Comparison of ENCODE assay signal across 27 cellular contexts in the genomic region with DNA sequence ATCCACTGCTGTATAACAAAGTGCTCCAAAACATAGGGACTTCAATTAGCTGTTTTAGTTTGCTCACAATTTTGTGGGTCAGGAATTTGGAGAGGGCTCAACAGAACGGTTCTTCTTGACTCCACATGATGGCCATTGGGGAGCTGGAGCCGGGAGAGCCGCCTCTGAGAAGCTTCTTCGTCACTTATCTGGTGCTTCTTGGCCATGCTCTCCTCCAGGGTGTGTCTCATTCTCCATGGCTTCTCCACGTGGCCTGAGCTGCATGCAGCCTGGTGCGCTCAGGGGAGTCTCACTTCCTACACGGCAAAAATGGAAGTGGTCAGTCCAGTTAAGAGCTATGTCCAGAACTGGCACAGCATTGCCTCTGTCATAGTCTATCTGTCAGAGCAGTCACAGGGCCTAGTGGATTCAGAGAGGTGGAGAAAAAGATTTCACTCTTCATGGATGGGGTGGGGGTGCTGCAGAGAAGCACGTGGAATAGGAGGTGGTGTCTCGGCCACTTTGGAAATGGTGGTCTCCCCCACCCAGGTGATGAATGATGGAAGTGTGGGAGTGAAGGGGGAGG. TPM values are rescaled to one million over a fixed set of nuclear protein-coding genes. Genes with fewer than 3 reads are reported as not detected.
DNase-seq lines count a peak whose midpoint lies in the region; FAIRE-seq and TF ChIP-seq lines count a peak whose summit lies in the region.
"Had no signal": no experiment of that assay in that cellular context is flagged by ENCODE, and none has a peak within 500 bp of the region (broad histone marks: within the 10 kb centered on the region; RNA-seq: fewer than 3 reads in every experiment).

No MANE protein-coding gene starts in this region.

- H3K4me2 ChIP-seq in astrocyte (ENCODE audit: low read length): no peak overlapping the region
- H3K4me2 ChIP-seq in osteoblast (ENCODE audit: insufficient read depth, low read length): no peak overlapping the region
- H3K4me2 ChIP-seq: BLaER1 treated with 17β-estradiol and CSF1 and Interleukin-3, amounts not matched to agents 10 nM and 100 nM had no signal

- H3K27me3 ChIP-seq in astrocyte (ENCODE audit: insufficient read depth, low read length) (no peaks in the 10 kb centered on the region), esophagus muscularis mucosa (peaks cover 0 to 44% (median 0%) of the 10 kb centered on the region in 4 donors), osteoblast (ENCODE audit: insufficient read depth, low read length) (peaks cover 25% of the 10 kb centered on the region)
- H3K27me3 ChIP-seq: BE2C; BLaER1 treated with 17β-estradiol and CSF1 and Interleukin-3, amounts not matched to agents 10 nM and 100 nM had no signal

- 80% methylated on average over 9 of the region's 9 CpGs for WGBS in esophagus muscularis mucosa

- intact Hi-C loops in esophagus muscularis mucosa (cut with DNase I): no loop called here

- H3K27ac ChIP-seq in astrocyte (ENCODE audit: low read depth, low read length) (no peak overlapping the region), esophagus muscularis mucosa (replicated peaks in 1 of 4) (no peak overlapping the region), osteoblast (ENCODE audit: low read depth, low read length) (no peak overlapping the region)
- H3K27ac ChIP-seq: 22Rv1; BLaER1 treated with 17β-estradiol and CSF1 and Interleukin-3, amounts not matched to agents 10 nM and 100 nM; GM23248 had no signal

- FAIRE-seq in astrocyte (lab: Jason Lieb, UNC): no peak
- FAIRE-seq: A204.1, D721Med, GM12878, GM19239, H1 had no signal

- no peaks in the 10 kb centered on the region for H3K9me3 ChIP-seq in astrocyte (ENCODE audit: insufficient read depth, low read depth, low read length)
- no peaks in the 10 kb centered on the region for H3K9me3 ChIP-seq in esophagus muscularis mucosa
- no peaks in the 10 kb centered on the region for H3K9me3 ChIP-seq in osteoblast (ENCODE audit: low read depth, low read length)
- H3K9me3 ChIP-seq: BLaER1 treated with 17β-estradiol and CSF1 and Interleukin-3, amounts not matched to agents 10 nM and 100 nM had no signal

- H3K27me3 Mint-ChIP-seq in astrocyte (ENCODE audit: low read depth, unreplicated experiment) (peaks cover 57% of the 10 kb centered on the region), chondrocyte (ENCODE audit: low read depth) (peaks cover 43% of the 10 kb centered on the region)

- H3K4me1 ChIP-seq in astrocyte (ENCODE audit: insufficient read depth, low read length) (peaks cover 9% of the 10 kb centered on the region), esophagus muscularis mucosa (no peaks in the 10 kb centered on the region), osteoblast (ENCODE audit: insufficient read depth, low read length) (peaks cover 6% of the 10 kb centered on the region)
- H3K4me1 ChIP-seq: BLaER1 treated with 17β-estradiol and CSF1 and Interleukin-3, amounts not matched to agents 10 nM and 100 nM had no signal

- H3K27ac Mint-ChIP-seq in astrocyte (ENCODE audit: unreplicated experiment) (peak overlapping the region; percentile 13), chondrocyte (ENCODE audit: unreplicated experiment) (no peak overlapping the region)
- H3K27ac Mint-ChIP-seq: CD4-positive, alpha-beta T cell; CD8-positive, alpha-beta memory T cell had no signal

- H3K79me2 ChIP-seq in astrocyte (ENCODE audit: insufficient read depth, low read length) (no peaks in the 10 kb centered on the region), osteoblast (ENCODE audit: insufficient read depth, low read length) (no peaks in the 10 kb centered on the region)

- H3K9me3 Mint-ChIP-seq in astrocyte (ENCODE audit: unreplicated experiment) (peaks cover 9% of the 10 kb centered on the region), chondrocyte (ENCODE audit: low read depth) (no peaks in the 10 kb centered on the region)
- H3K9me3 Mint-ChIP-seq: CD4-positive, alpha-beta T cell; CD8-positive, alpha-beta memory T cell had no signal

- TF ChIP-seq CTCF in astrocyte (IDR thresholded peaks at IDR 0.05; ENCODE audit: insufficient read depth, low read depth, low read length): no peak
- TF ChIP-seq CTCF in esophagus muscularis mucosa (IDR thresholded peaks at IDR 0.05): no peak
- no peak for TF ChIP-seq CTCF in osteoblast (IDR thresholded peaks at IDR 0.05; ENCODE audit: extremely low read depth, low read depth, low read length)
- TF ChIP-seq CTCF in chondrocyte (IDR thresholded peaks at IDR 0.05): no peak

- no peak for TF ChIP-seq EP300 in esophagus muscularis mucosa (IDR thresholded peaks at IDR 0.05)

- H3K36me3 ChIP-seq in astrocyte (ENCODE audit: insufficient read depth, low read length) (no peaks in the 10 kb centered on the region), esophagus muscularis mucosa (no peaks in the 10 kb centered on the region), osteoblast (ENCODE audit: insufficient read depth, low read length) (no peaks in the 10 kb centered on the region)
- H3K36me3 ChIP-seq: BE2C; BLaER1 treated with 17β-estradiol and CSF1 and Interleukin-3, amounts not matched to agents 10 nM and 100 nM had no signal

- peak; percentile 30 for DNase-seq in activated effector memory CD4-positive, alpha-beta T cell treated with anti-CD3 and anti-CD28 coated beads, Interleukin-2, amount 50 U/mL, for 16 hours
- no peak for DNase-seq in activated effector memory CD4-positive, alpha-beta T cell treated with Interleukin-2 at 50 U/mL for 16 hours
- DNase-seq in astrocyte (ENCODE audit: low read depth): no peak
- peak; percentile 70 for DNase-seq in esophagus muscularis mucosa (ENCODE audit: extremely low spot score)
- DNase-seq in osteoblast (ENCODE audit: insufficient read length, low spot score, missing footprints): peak; percentile 11
- DNase-seq in SKM-1 (lab: John Stamatoyannopoulos, UW; ENCODE audit: unreplicated experiment): no peak
- no peak for DNase-seq in NCI-H2107 treated with DMSO at 0.1 percent for 48 hours (lab: John Stamatoyannopoulos, UW; ENCODE audit: unreplicated experiment)
- no peak for DNase-seq in chondrocyte (ENCODE audit: low spot score)
- DNase-seq: AML-193; BE2C; CD4-positive, alpha-beta T cell; CD8-positive, alpha-beta memory T cell; DMS 273 treated with DMSO at 0.1 percent for 48 hours; DMS79; EL; GDM1; GM23248; H7; HCEC 1CT had no signal

- H3K4me3 ChIP-seq in astrocyte (ENCODE audit: insufficient read depth, low read depth, low read length) (no peak overlapping the region), esophagus muscularis mucosa (no peak overlapping the region), osteoblast (ENCODE audit: insufficient read depth, low read length) (no peak overlapping the region)
- H3K4me3 ChIP-seq: BLaER1 treated with 17β-estradiol and CSF1 and Interleukin-3, amounts not matched to agents 10 nM and 100 nM; GM12878; GM23248 had no signal

- H3K36me3 Mint-ChIP-seq in astrocyte (ENCODE audit: low read depth, unreplicated experiment) (no peaks in the 10 kb centered on the region), chondrocyte (ENCODE audit: low read depth) (no peaks in the 10 kb centered on the region)
- H3K36me3 Mint-ChIP-seq: CD14-positive monocyte; CD8-positive, alpha-beta memory T cell had no signal

- no peaks in the 10 kb centered on the region for H4K20me1 ChIP-seq in astrocyte (ENCODE audit: insufficient read depth, low read length)
- no peaks in the 10 kb centered on the region for H4K20me1 ChIP-seq in osteoblast (ENCODE audit: insufficient read depth, low read length)

- H3K4me3 Mint-ChIP-seq in astrocyte (ENCODE audit: unreplicated experiment) (no peak overlapping the region), chondrocyte (ENCODE audit: unreplicated experiment) (no peak overlapping the region)
- H3K4me3 Mint-ChIP-seq: CD14-positive monocyte; CD4-positive, alpha-beta T cell; CD8-positive, alpha-beta memory T cell had no signal

- TF ChIP-seq POLR2A in esophagus muscularis mucosa (IDR thresholded peaks at IDR 0.05; ENCODE audit: low read depth): no peak

- H2AFZ ChIP-seq in astrocyte (ENCODE audit: low read depth, low read length) (no peak overlapping the region), osteoblast (ENCODE audit: low read length) (no peak overlapping the region)
- H2AFZ ChIP-seq: GM23248 had no signal

- H3K4me1 Mint-ChIP-seq in astrocyte (ENCODE audit: low read depth, unreplicated experiment) (peaks cover 4% of the 10 kb centered on the region), chondrocyte (ENCODE audit: low read depth) (no peaks in the 10 kb centered on the region)
- H3K4me1 Mint-ChIP-seq: CD14-positive monocyte; CD8-positive, alpha-beta memory T cell had no signal

- H3K9ac ChIP-seq in astrocyte (ENCODE audit: low read length): no peak overlapping the region
- H3K9ac ChIP-seq: BLaER1 treated with 17β-estradiol and CSF1 and Interleukin-3, amounts not matched to agents 10 nM and 100 nM; GM23248 had no signal

RNA-seq across cellular contexts. Expression of a gene that starts 26.3 kb away (rescaled TPM):
- total RNA-seq in astrocyte (not detected in 2 replicates), esophagus muscularis mucosa (not detected), osteoblast (not detected in 2 replicates), chondrocyte (not detected in 3 replicates)
- total RNA-seq: CD4-positive, alpha-beta T cell; CD8-positive, alpha-beta memory T cell; GM12878; GM23248; H1; H7 had no signal

Comparison
In these comparisons a context has a peak if more than half of its experiments do, and no peak if none do; other contexts are left out.
1. DNase-seq: peak in activated effector memory CD4-positive, alpha-beta T cell treated with anti-CD3 and anti-CD28 coated beads, Interleukin-2, amount 50 U/mL, for 16 hours (single experiment), esophagus muscularis mucosa (single experiment) and osteoblast (single experiment); none in activated effector memory CD4-positive, alpha-beta T cell treated with Interleukin-2 at 50 U/mL for 16 hours (single experiment), astrocyte (single experiment), SKM-1 (single experiment), NCI-H2107 treated with DMSO at 0.1 percent for 48 hours (single experiment) and chondrocyte (single experiment).